1 cellular context compared by ENCODE assay signal in genomic region chrX:10548681-10549080, GRCh38.
TF ChIP-seq lines count a peak whose summit lies in the region.

No MANE protein-coding gene starts in this region.

TF ChIP-seq in SK-N-SH treated with all-trans-retinoic acid at 6 μM for 48 hours, 23 proteins besides CTCF, POLR2A, EP300 and RAD21 (continued from another document):
- TF ChIP-seq CREB5 (CRISPR knock-in tag; IDR thresholded peaks at IDR 0.05; ENCODE audit: low read depth) = no peak
- no peak for TF ChIP-seq TSHZ2 (CRISPR knock-in tag; IDR thresholded peaks at IDR 0.05)
- no peak for TF ChIP-seq PATZ1 (CRISPR knock-in tag; IDR thresholded peaks at IDR 0.05; ENCODE audit: borderline replicate concordance)
